Comparison of ENCODE assay signal across 11 cellular contexts in genomic region chr9:129939426-129939825, GRCh38.
DNase-seq lines count a peak whose midpoint lies in the region; ATAC-seq, FAIRE-seq and TF ChIP-seq lines count a peak whose summit lies in the region.
"Had no signal": no experiment of that assay in that cellular context is flagged by ENCODE, and none has a peak within 500 bp of the region (broad histone marks: within the 10 kb centered on the region; RNA-seq: fewer than 3 reads in every experiment).

No MANE protein-coding gene starts in this region.

- no peaks in the 10 kb centered on the region for H3K9me3 Mint-ChIP-seq in central memory CD8-positive, alpha-beta T cell
- peaks cover 5% of the 10 kb centered on the region for H3K9me3 Mint-ChIP-seq in osteocyte (ENCODE audit: unreplicated experiment)

- H3K36me3 Mint-ChIP-seq in central memory CD8-positive, alpha-beta T cell (ENCODE audit: insufficient read depth) = peaks cover 26% of the 10 kb centered on the region
- H3K36me3 Mint-ChIP-seq in osteocyte (ENCODE audit: unreplicated experiment) = peaks cover 24% of the 10 kb centered on the region

- no peak for TF ChIP-seq POLR2A in GM12891 (IDR thresholded peaks at IDR 0.05; ENCODE audit: low read depth, low read length)

- peaks cover 39% of the 10 kb centered on the region for H3K4me1 Mint-ChIP-seq in central memory CD8-positive, alpha-beta T cell
- peaks cover 27% of the 10 kb centered on the region for H3K4me1 Mint-ChIP-seq in osteocyte (ENCODE audit: unreplicated experiment)

- H3K4me3 Mint-ChIP-seq in central memory CD8-positive, alpha-beta T cell = no peak overlapping the region
- no peak overlapping the region for H3K4me3 Mint-ChIP-seq in osteocyte (ENCODE audit: unreplicated experiment)

- H3K27me3 Mint-ChIP-seq in central memory CD8-positive, alpha-beta T cell = no peaks in the 10 kb centered on the region
- H3K27me3 Mint-ChIP-seq in osteocyte (ENCODE audit: unreplicated experiment) = no peaks in the 10 kb centered on the region

- H3K27ac Mint-ChIP-seq in central memory CD8-positive, alpha-beta T cell (ENCODE audit: low read depth) = peak overlapping the region; percentile 67
- peak overlapping the region; percentile 31 for H3K27ac Mint-ChIP-seq in osteocyte (ENCODE audit: unreplicated experiment)

- FAIRE-seq in GM12891 (lab: Jason Lieb, UNC) = no peak

- TF ChIP-seq CTCF in osteocyte (IDR thresholded peaks at IDR 0.05) = no peak

- peak; percentile 82 for DNase-seq in DMS 273 (lab: John Stamatoyannopoulos, UW; ENCODE audit: unreplicated experiment)
- DNase-seq in NCI-H446 (lab: John Stamatoyannopoulos, UW) = peak; percentile 5 to 39
- no peak for DNase-seq in central memory CD8-positive, alpha-beta T cell (ENCODE audit: low spot score in 2 of 2)
- no peak for DNase-seq in osteocyte (ENCODE audit: extremely low spot score, unreplicated experiment)
- no peak for DNase-seq in AG20443 (ENCODE audit: low spot score)
- DNase-seq in activated gamma-delta T cell treated with Interleukin-2 at 50 U/mL for 16 hours = no peak
- DNase-seq in GM12891 (ENCODE audit: insufficient read length, low spot score) = no peak
- no peak for DNase-seq in germinal center (ENCODE audit: low spot score)
- DNase-seq: activated CD4-positive, CD25-positive, alpha-beta regulatory T cell treated with anti-CD3 and anti-CD28 coated beads, Interleukin-2, amount 50 U/mL, for 72 hours; amniotic stem cell had no signal

- ATAC-seq in central memory CD8-positive, alpha-beta T cell (replicated peaks; ENCODE audit: extremely low read depth, poor library complexity, severe bottlenecking) = peak; percentile 28
- ATAC-seq: Right ventricle myocardium inferior had no signal

TF ChIP-seq in GM12891, 5 proteins besides CTCF, POLR2A, EP300 and RAD21:
- TF ChIP-seq PAX5 (IDR thresholded peaks at IDR 0.05; ENCODE audit: insufficient read depth, low read length, severe bottlenecking) (no peak), SPI1 (IDR thresholded peaks at IDR 0.05; ENCODE audit: low read depth, low read length) (no peak), POU2F2 (IDR thresholded peaks at IDR 0.05; ENCODE audit: low read depth, low read length) (no peak), TAF1 (IDR thresholded peaks at IDR 0.05; ENCODE audit: low read depth, low read length) (no peak), POLR2AphosphoS5 (IDR thresholded peaks at IDR 0.05; ENCODE audit: low read depth, low read length) (no peak)
TF ChIP-seq in GM12891: peak in this region for 0.

Comparison
In these comparisons a context has a peak if more than half of its experiments do, and no peak if none do; other contexts are left out.
1. DNase-seq: peak in DMS 273 (single experiment) and NCI-H446 (2 of 2); none in central memory CD8-positive, alpha-beta T cell (0 of 2), osteocyte (single experiment), AG20443 (single experiment), activated gamma-delta T cell treated with Interleukin-2 at 50 U/mL for 16 hours (single experiment), GM12891 (single experiment) and germinal center (single experiment).